ENCODE assay signal across 14 cellular contexts in the genomic region with DNA sequence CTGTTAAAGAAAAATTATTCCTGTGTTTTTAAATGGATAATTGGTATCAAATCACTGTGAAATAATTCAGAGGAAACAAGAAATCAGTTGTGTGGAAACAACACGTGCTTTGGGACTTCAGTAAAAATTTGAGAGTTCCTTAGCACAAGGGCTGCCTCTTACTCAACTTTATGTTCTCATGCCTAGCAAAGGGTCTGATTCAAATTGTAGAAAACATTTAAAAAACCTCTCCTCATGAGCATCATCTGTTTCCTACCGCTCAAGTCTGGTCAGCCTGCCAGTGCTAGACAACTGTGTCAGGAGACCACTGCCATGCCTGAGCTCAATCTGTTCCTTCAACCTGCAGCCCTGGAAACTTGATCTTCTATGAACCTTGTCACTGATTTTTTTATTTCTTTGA.
"Had no signal": no experiment of that assay in that cellular context is flagged by ENCODE, and none has a peak within 500 bp of the region (broad histone marks: within the 10 kb centered on the region; RNA-seq: fewer than 3 reads in every experiment).

No MANE protein-coding gene starts in this region.

- H3K36me3 ChIP-seq: cardiac muscle cell, lower lobe of right lung, suprapubic skin had no signal

- DNase-seq: activated CD4-positive, alpha-beta T cell treated with anti-CD3 and anti-CD28 coated beads for 48 hours; activated CD8-positive, alpha-beta memory T cell treated with anti-CD3 and anti-CD28 coated beads for 24 hours; activated naive CD4-positive, alpha-beta T cell treated with Interleukin-2 at 50 U/mL for 16 hours; activated naive CD8-positive, alpha-beta T cell treated with anti-CD3 and anti-CD28 coated beads, Interleukin-2, amount 50 U/mL, for 24 hours; immature natural killer cell; lower lobe of right lung; right cardiac atrium; stimulated activated naive CD4-positive, alpha-beta T cell had no signal

- H3K4me3 Mint-ChIP-seq: activated naive CD8-positive, alpha-beta T cell treated with anti-CD3 and anti-CD28 coated beads, Interleukin-2, amount 50 U/mL, for 24 hours; immature natural killer cell; mesothelial cell of epicardium; type B pancreatic cell; WTC11 had no signal

- H3K36me3 Mint-ChIP-seq: immature natural killer cell had no signal

- H3K27ac Mint-ChIP-seq: activated naive CD8-positive, alpha-beta T cell treated with anti-CD3 and anti-CD28 coated beads, Interleukin-2, amount 50 U/mL, for 24 hours; immature natural killer cell; mesothelial cell of epicardium; progenitor cell of endocrine pancreas; type B pancreatic cell; WTC11 had no signal

- H3K4me3 ChIP-seq: cardiac muscle cell, lower lobe of right lung, suprapubic skin had no signal

- ATAC-seq: activated naive CD8-positive, alpha-beta T cell treated with anti-CD3 and anti-CD28 coated beads, Interleukin-2, amount 50 U/mL, for 24 hours; lower lobe of right lung; right cardiac atrium; WTC11 had no signal

- H3K4me1 ChIP-seq: lower lobe of right lung, suprapubic skin had no signal

- H3K9me3 ChIP-seq: lower lobe of right lung, suprapubic skin had no signal

- H3K4me1 Mint-ChIP-seq: activated naive CD8-positive, alpha-beta T cell treated with anti-CD3 and anti-CD28 coated beads, Interleukin-2, amount 50 U/mL, for 24 hours; immature natural killer cell; WTC11 had no signal

- H3K27me3 Mint-ChIP-seq: activated naive CD8-positive, alpha-beta T cell treated with anti-CD3 and anti-CD28 coated beads, Interleukin-2, amount 50 U/mL, for 24 hours; progenitor cell of endocrine pancreas had no signal

- H3K27ac ChIP-seq: cardiac muscle cell, lower lobe of right lung, suprapubic skin had no signal

- H3K27me3 ChIP-seq: cardiac muscle cell, suprapubic skin had no signal
